1 cellular context compared by ENCODE assay signal in the genomic region with DNA sequence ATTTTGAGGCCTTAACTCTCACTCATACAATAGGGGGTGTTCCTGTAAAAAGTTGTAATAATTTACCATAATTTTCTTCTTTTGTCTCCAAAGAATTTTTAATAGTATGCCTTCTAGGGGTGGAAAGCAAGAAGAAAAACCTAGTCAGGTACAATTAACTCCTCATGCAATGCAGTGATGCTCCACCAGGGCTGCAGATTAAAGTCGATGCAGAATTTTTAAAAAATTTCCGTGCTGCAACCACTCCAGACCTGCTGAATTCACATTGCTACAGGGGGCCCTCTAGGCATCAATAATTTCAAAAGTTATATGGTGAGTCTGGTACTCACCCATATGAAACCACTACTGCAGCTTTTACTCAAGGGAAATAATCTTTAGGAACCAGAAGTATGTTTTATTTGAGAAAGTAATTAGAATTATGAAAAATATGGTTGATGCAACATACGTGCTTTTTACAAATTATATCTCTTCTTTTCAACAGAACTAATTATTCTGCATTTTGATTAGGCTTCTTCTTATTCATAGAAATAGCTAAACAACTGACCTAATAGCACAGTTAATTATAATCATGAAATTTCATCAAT.
TF ChIP-seq lines count a peak whose summit lies in the region.

No MANE protein-coding gene starts in this region.

TF ChIP-seq in GM12878, 131 proteins besides CTCF, POLR2A, EP300 and RAD21 (continued from another document):
- TF ChIP-seq, protein P1, sequence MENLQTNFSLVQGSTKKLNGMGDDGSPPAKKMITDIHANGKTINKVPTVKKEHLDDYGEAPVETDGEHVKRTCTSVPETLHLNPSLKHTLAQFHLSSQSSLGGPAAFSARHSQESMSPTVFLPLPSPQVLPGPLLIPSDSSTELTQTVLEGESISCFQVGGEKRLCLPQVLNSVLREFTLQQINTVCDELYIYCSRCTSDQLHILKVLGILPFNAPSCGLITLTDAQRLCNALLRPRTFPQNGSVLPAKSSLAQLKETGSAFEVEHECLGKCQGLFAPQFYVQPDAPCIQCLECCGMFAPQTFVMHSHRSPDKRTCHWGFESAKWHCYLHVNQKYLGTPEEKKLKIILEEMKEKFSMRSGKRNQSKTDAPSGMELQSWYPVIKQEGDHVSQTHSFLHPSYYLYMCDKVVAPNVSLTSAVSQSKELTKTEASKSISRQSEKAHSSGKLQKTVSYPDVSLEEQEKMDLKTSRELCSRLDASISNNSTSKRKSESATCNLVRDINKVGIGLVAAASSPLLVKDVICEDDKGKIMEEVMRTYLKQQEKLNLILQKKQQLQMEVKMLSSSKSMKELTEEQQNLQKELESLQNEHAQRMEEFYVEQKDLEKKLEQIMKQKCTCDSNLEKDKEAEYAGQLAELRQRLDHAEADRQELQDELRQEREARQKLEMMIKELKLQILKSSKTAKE (IDR thresholded peaks at IDR 0.05; ENCODE audit: low read depth, poor library complexity, severe bottlenecking), result no peak
- no peak for TF ChIP-seq TBL1XR1 (IDR thresholded peaks at IDR 0.05; ENCODE audit: low read depth, low read length)
- TF ChIP-seq CBX5 (IDR thresholded peaks at IDR 0.05; ENCODE audit: low read depth), result no peak
- TF ChIP-seq KDM1A (IDR thresholded peaks at IDR 0.05; ENCODE audit: borderline replicate concordance), result no peak
- TF ChIP-seq TCF3 (IDR thresholded peaks at IDR 0.05; ENCODE audit: borderline replicate concordance, insufficient read depth, low read depth, low read length), result no peak
- TF ChIP-seq, protein P2, sequence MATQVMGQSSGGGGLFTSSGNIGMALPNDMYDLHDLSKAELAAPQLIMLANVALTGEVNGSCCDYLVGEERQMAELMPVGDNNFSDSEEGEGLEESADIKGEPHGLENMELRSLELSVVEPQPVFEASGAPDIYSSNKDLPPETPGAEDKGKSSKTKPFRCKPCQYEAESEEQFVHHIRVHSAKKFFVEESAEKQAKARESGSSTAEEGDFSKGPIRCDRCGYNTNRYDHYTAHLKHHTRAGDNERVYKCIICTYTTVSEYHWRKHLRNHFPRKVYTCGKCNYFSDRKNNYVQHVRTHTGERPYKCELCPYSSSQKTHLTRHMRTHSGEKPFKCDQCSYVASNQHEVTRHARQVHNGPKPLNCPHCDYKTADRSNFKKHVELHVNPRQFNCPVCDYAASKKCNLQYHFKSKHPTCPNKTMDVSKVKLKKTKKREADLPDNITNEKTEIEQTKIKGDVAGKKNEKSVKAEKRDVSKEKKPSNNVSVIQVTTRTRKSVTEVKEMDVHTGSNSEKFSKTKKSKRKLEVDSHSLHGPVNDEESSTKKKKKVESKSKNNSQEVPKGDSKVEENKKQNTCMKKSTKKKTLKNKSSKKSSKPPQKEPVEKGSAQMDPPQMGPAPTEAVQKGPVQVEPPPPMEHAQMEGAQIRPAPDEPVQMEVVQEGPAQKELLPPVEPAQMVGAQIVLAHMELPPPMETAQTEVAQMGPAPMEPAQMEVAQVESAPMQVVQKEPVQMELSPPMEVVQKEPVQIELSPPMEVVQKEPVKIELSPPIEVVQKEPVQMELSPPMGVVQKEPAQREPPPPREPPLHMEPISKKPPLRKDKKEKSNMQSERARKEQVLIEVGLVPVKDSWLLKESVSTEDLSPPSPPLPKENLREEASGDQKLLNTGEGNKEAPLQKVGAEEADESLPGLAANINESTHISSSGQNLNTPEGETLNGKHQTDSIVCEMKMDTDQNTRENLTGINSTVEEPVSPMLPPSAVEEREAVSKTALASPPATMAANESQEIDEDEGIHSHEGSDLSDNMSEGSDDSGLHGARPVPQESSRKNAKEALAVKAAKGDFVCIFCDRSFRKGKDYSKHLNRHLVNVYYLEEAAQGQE (IDR thresholded peaks at IDR 0.05; ENCODE audit: low read depth, low read length), result no peak
- no peak for TF ChIP-seq POLR2AphosphoS2 (IDR thresholded peaks at IDR 0.05; ENCODE audit: low read depth, low read length)
